ENCODE assay signal across 1 cellular context in genomic region chr6:43011207-43011606, GRCh38.
TF ChIP-seq lines count a peak whose summit lies in the region.

No MANE protein-coding gene starts in this region.

TF ChIP-seq in IMR-90, 13 proteins besides CTCF, POLR2A, EP300 and RAD21:
- TF ChIP-seq FOS (IDR thresholded peaks at IDR 0.05; ENCODE audit: low read depth, low read length) (no peak), CHD1 (IDR thresholded peaks at IDR 0.05; ENCODE audit: low read depth, low read length) (no peak), MAZ (IDR thresholded peaks at IDR 0.05; ENCODE audit: borderline replicate concordance, low read depth, low read length) (no peak), CEBPB (IDR thresholded peaks at IDR 0.05; ENCODE audit: low read depth, low read length) (no peak), MAFK (IDR thresholded peaks at IDR 0.05; ENCODE audit: low read depth, low read length) (no peak), SMC3 (IDR thresholded peaks at IDR 0.05; ENCODE audit: low read depth, low read length) (no peak), BHLHE40 (IDR thresholded peaks at IDR 0.05; ENCODE audit: low read depth, low read length) (no peak)
